Comparison of ENCODE assay signal across 9 cellular contexts in the genomic region with DNA sequence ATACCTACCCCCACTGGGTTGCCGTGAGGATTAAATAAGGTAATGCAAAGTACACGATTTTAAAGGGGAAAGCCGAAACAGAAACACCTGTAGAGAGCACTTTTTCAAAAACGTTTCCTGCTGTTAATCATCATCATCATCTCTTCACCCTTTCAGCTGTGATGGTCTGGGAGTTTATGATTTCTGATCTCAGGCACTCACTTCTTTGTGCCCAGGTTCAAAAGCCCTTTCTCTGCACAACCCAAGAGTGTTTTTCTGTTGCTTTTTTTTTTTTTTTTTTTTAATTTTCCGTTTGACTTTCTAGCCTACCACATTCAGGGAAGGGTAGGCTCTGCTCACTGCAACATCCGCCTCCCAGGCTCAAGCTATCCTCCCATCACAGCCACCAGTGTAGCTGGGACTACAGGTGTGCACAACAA. TPM values are rescaled to one million over a fixed set of nuclear protein-coding genes. Genes with fewer than 3 reads are reported as not detected.
A peak's percentile ranks its signal among the peaks of the same experiment; 100 is the strongest.
DNase-seq lines count a peak whose midpoint lies in the region; ATAC-seq and TF ChIP-seq lines count a peak whose summit lies in the region.
"Had no signal": no experiment of that assay in that cellular context is flagged by ENCODE, and none has a peak within 500 bp of the region (broad histone marks: within the 10 kb centered on the region; RNA-seq: fewer than 3 reads in every experiment).

No MANE protein-coding gene starts in this region.

- no peaks in the 10 kb centered on the region for H3K36me3 ChIP-seq in esophagus muscularis mucosa
- H3K36me3 ChIP-seq: adrenal gland had no signal

- H3K27ac ChIP-seq in esophagus muscularis mucosa (replicated peaks in 1 of 4) (peak overlapping the region in 3 of 4 donors; percentile 63 to 76 (median 75)), substantia nigra (ENCODE audit: low read depth, low read length, poor library complexity, severe bottlenecking) (no peak overlapping the region)

- no peaks in the 10 kb centered on the region for H3K9me3 ChIP-seq in esophagus muscularis mucosa
- H3K9me3 ChIP-seq: adrenal gland had no signal

- H3K27me3 ChIP-seq in esophagus muscularis mucosa, result no peaks in the 10 kb centered on the region
- H3K27me3 ChIP-seq: adrenal gland had no signal

- DNase-seq in activated T-cell treated with anti-CD3 and anti-CD28 coated beads, Interleukin-2, amount 50 U/mL, for 1 hour, result peak; percentile 42
- no peak for DNase-seq in activated T-cell treated with anti-CD3 and anti-CD28 coated beads, Interleukin-2, amount 50 U/mL, for 48 hours
- DNase-seq in RPMI8226 (peak; percentile 72), esophagus muscularis mucosa (ENCODE audit: extremely low spot score) (no peak), substantia nigra (lab: John Stamatoyannopoulos, UW) (no peak), Ammon's horn (ENCODE audit: low spot score) (no peak)
- peak; percentile 19 for DNase-seq in stimulated activated naive CD8-positive, alpha-beta T cell treated with anti-CD3 and anti-CD28 coated beads, Interleukin-15, Interleukin-2, amounts not matched to agents 100 U/mL and 50 U/mL, for 24 hours
- DNase-seq in activated CD4-positive, CD25-positive, alpha-beta regulatory T cell treated with anti-CD3 and anti-CD28 coated beads, Interleukin-2, amount 50 U/mL, for 72 hours, result no peak

- no peak for TF ChIP-seq CTCF in esophagus muscularis mucosa (IDR thresholded peaks at IDR 0.05)

- intact Hi-C loops in esophagus muscularis mucosa (cut with DNase I), result no loop called here

- WGBS in esophagus muscularis mucosa, result 52% methylated on average over 6 of the region's 6 CpGs

- no peak for ATAC-seq in stimulated activated naive CD8-positive, alpha-beta T cell treated with anti-CD3 and anti-CD28 coated beads, Interleukin-15, Interleukin-2, amounts not matched to agents 100 U/mL and 50 U/mL, for 24 hours

- no peak for TF ChIP-seq POLR2A in esophagus muscularis mucosa (IDR thresholded peaks at IDR 0.05; ENCODE audit: low read depth)

- TF ChIP-seq EP300 in esophagus muscularis mucosa (IDR thresholded peaks at IDR 0.05), result no peak

- H3K4me3 ChIP-seq in esophagus muscularis mucosa, result no peak overlapping the region

- peaks cover 8 to 25% (median 14%) of the 10 kb centered on the region in 4 donors for H3K4me1 ChIP-seq in esophagus muscularis mucosa

RNA-seq across cellular contexts. Expression of gene UBXN11, which starts 0.9 kb away (rescaled TPM):
- 10 to 100 TPM in 2 of 4 donors, 1 to 10 TPM in 2; 7.1 to 13.3 (median 10.1) TPM for total RNA-seq in esophagus muscularis mucosa

RNA-seq across cellular contexts. Expression of gene CD52, which starts 10.4 kb away (rescaled TPM):
- 10 to 100 TPM in 1 of 4 donors, 1 to 10 TPM in 2, not detected in 1; 3.8 to 14.0 (median 7.1) TPM for total RNA-seq in esophagus muscularis mucosa

RNA-seq across cellular contexts. Expression of gene SH3BGRL3, which starts 27.5 kb away (rescaled TPM):
- total RNA-seq in esophagus muscularis mucosa, result 10 to 100 TPM; 52.7 to 81.7 (median 59.8) TPM

RNA-seq across cellular contexts. Expression of gene CRYBG2, which starts 46.6 kb away (rescaled TPM):
- total RNA-seq in esophagus muscularis mucosa, result under 1 TPM in 2 of 4 donors, not detected in 2; 0.42 to 0.86 TPM
- total RNA-seq: adrenal gland had no signal

Comparison
In these comparisons a context has a peak if more than half of its experiments do, and no peak if none do; other contexts are left out.
1. DNase-seq: peak in activated T-cell treated with anti-CD3 and anti-CD28 coated beads, Interleukin-2, amount 50 U/mL, for 1 hour (single experiment), RPMI8226 (single experiment) and stimulated activated naive CD8-positive, alpha-beta T cell treated with anti-CD3 and anti-CD28 coated beads, Interleukin-15, Interleukin-2, amounts not matched to agents 100 U/mL and 50 U/mL, for 24 hours (single experiment); none in activated T-cell treated with anti-CD3 and anti-CD28 coated beads, Interleukin-2, amount 50 U/mL, for 48 hours (0 of 2), esophagus muscularis mucosa (single experiment), substantia nigra (0 of 49), activated CD4-positive, CD25-positive, alpha-beta regulatory T cell treated with anti-CD3 and anti-CD28 coated beads, Interleukin-2, amount 50 U/mL, for 72 hours (single experiment) and Ammon's horn (single experiment).